In genomic region chr3:184250167-184250828, GRCh38 we compare ENCODE assay signal across 8 cellular contexts. TPM values are rescaled to one million over a fixed set of nuclear protein-coding genes. Genes with fewer than 3 reads are reported as not detected.
DNase-seq lines count a peak whose midpoint lies in the region; ATAC-seq and TF ChIP-seq lines count a peak whose summit lies in the region.

No MANE protein-coding gene starts in this region.

- H3K4me1 Mint-ChIP-seq in progenitor cell of endocrine pancreas (ENCODE audit: low read depth), result peaks cover 4% of the 10 kb centered on the region

- no peaks in the 10 kb centered on the region for H3K27me3 Mint-ChIP-seq in progenitor cell of endocrine pancreas

- peak; percentile 64 for TF ChIP-seq CTCF in GM12801 (IDR thresholded peaks at IDR 0.05; ENCODE audit: extremely low read depth, insufficient read length)
- peak; percentile 89 for TF ChIP-seq CTCF in progenitor cell of endocrine pancreas (IDR thresholded peaks at IDR 0.05; ENCODE audit: unreplicated experiment)

- peak overlapping the region; percentile 88 for H3K27ac Mint-ChIP-seq in progenitor cell of endocrine pancreas

- H3K9me3 Mint-ChIP-seq in progenitor cell of endocrine pancreas (ENCODE audit: low read depth), result no peaks in the 10 kb centered on the region

- H3K36me3 Mint-ChIP-seq in progenitor cell of endocrine pancreas (ENCODE audit: insufficient read depth), result peaks cover 1% of the 10 kb centered on the region

- intact Hi-C loops in left cardiac atrium (cut with DNase I), result loop anchor here in 1 of 2 donors (10.0 kb wide), 1 partner anchor 355 kb away; no protein-coding TSS in a partner anchor

- DNase-seq in NCI-H1092 treated with DMSO at 0.1 percent for 48 hours (lab: John Stamatoyannopoulos, UW) (peak; percentile 90), SKM-1 (lab: John Stamatoyannopoulos, UW; ENCODE audit: unreplicated experiment) (peak; percentile 91), left cardiac atrium (peak; percentile 85), progenitor cell of endocrine pancreas (ENCODE audit: low spot score, unreplicated experiment) (peak; percentile 85), ureter (ENCODE audit: low spot score) (peak; percentile 90)
- peak; percentile 80 for DNase-seq in activated naive CD8-positive, alpha-beta T cell treated with anti-CD3 and anti-CD28 coated beads, Interleukin-2, amount 50 U/mL, for 16 hours (ENCODE audit: low read depth, low spot score)

- H3K4me3 Mint-ChIP-seq in progenitor cell of endocrine pancreas (ENCODE audit: low read depth), result peak overlapping the region; percentile 89

- ATAC-seq in HG02678 (IDR thresholded peaks at IDR 0.05; ENCODE audit: unreplicated experiment) (peak; percentile 67), left cardiac atrium (peak; percentile 78 to 88)

RNA-seq across cellular contexts. Expression of gene EEF1AKMT4, which starts 0.8 kb away (rescaled TPM):
- total RNA-seq in left cardiac atrium (1 to 10 TPM; 1.9 to 3.1 TPM), progenitor cell of endocrine pancreas (3.9 and 4.5 TPM in 2 replicates), ureter (3.1 TPM)

RNA-seq across cellular contexts. Expression of gene ALG3, which starts 1.5 kb away (rescaled TPM):
- total RNA-seq in left cardiac atrium, result 10 to 100 TPM; 23.2 to 28.2 TPM
- 34.5 and 35.3 TPM in 2 replicates for total RNA-seq in progenitor cell of endocrine pancreas
- total RNA-seq in ureter, result 46.2 TPM

RNA-seq across cellular contexts. Expression of gene CAMK2N2, which starts 11.1 kb away (rescaled TPM):
- under 1 TPM in 1 of 2 donors, not detected in 1; 0.18 TPM for total RNA-seq in left cardiac atrium
- 1.3 and 1.4 TPM in 2 replicates for total RNA-seq in progenitor cell of endocrine pancreas
- total RNA-seq in ureter, result not detected

RNA-seq across cellular contexts. Expression of gene VWA5B2, which starts 20.9 kb away (rescaled TPM):
- total RNA-seq in left cardiac atrium (not detected), progenitor cell of endocrine pancreas (67.9 and 71.5 TPM in 2 replicates), ureter (not detected)

RNA-seq across cellular contexts. Expression of gene ECE2, which starts 25.5 kb away (rescaled TPM):
- total RNA-seq in left cardiac atrium (1 to 10 TPM in 1 of 2 donors, not detected in 1; 1.1 TPM), progenitor cell of endocrine pancreas (not detected in 2 replicates), ureter (0.81 TPM)

Comparison
In these comparisons a context has a peak if more than half of its experiments do, and no peak if none do; other contexts are left out.
1. Peak in every context shown above with its lines: DNase-seq and ATAC-seq.